Comparison of ENCODE assay signal across 8 cellular contexts in genomic region chr14:21723431-21724045, GRCh38. TPM values are rescaled to one million over a fixed set of nuclear protein-coding genes. Genes with fewer than 3 reads are reported as not detected.
DNase-seq lines count a peak whose midpoint lies in the region; ATAC-seq and TF ChIP-seq lines count a peak whose summit lies in the region.
"Had no signal": no experiment of that assay in that cellular context is flagged by ENCODE, and none has a peak within 500 bp of the region (broad histone marks: within the 10 kb centered on the region; RNA-seq: fewer than 3 reads in every experiment).

No MANE protein-coding gene starts in this region.

- no peak for TF ChIP-seq POLR2A in gastroesophageal sphincter (IDR thresholded peaks at IDR 0.05)

- H3K4me1 ChIP-seq in mucosa of descending colon (ENCODE audit: low read depth) (peaks cover 6% of the 10 kb centered on the region), gastroesophageal sphincter (no peaks in the 10 kb centered on the region)

- peak; percentile 11 for DNase-seq in NCI-H1694 (lab: John Stamatoyannopoulos, UW)
- peak; percentile 12 for DNase-seq in activated T-helper 1 cell treated with anti-CD3 and anti-CD28 coated beads, Interleukin-12 subunit alpha, Interleukin-12 subunit beta, Interleukin-2, Interleukin-4 antibody, amounts not matched to agents 30 ng/mL and 10 ng/mL and 1 ng/mL, durations not matched to agents 14 hours and 24 hours and 36 hours (ENCODE audit: low spot score)
- DNase-seq in mucosa of descending colon = peak; percentile 26 to 53 (median 40)
- DNase-seq in GF-D8 (lab: John Stamatoyannopoulos, UW) = no peak
- no peak for DNase-seq in omental fat pad (ENCODE audit: low spot score)

- H3K4me3 Mint-ChIP-seq in activated T-helper 1 cell treated with anti-CD3 and anti-CD28 coated beads, Interleukin-12 subunit alpha, Interleukin-12 subunit beta, Interleukin-2, Interleukin-4 antibody, amounts not matched to agents 30 ng/mL and 10 ng/mL and 1 ng/mL, durations not matched to agents 14 hours and 24 hours and 36 hours = peak overlapping the region; percentile 67

- H3K9me3 ChIP-seq in mucosa of descending colon (no peaks in the 10 kb centered on the region), gastroesophageal sphincter (no peaks in the 10 kb centered on the region)

- TF ChIP-seq CTCF in GM12874 (IDR thresholded peaks at IDR 0.05; ENCODE audit: insufficient read depth, low read depth, low read length) (peak; percentile 56), mucosa of descending colon (IDR thresholded peaks at IDR 0.05) (no peak), gastroesophageal sphincter (IDR thresholded peaks at IDR 0.05) (no peak), omental fat pad (IDR thresholded peaks at IDR 0.05) (no peak)

- no peak overlapping the region for H3K4me3 ChIP-seq in mucosa of descending colon
- H3K4me3 ChIP-seq in gastroesophageal sphincter = no peak overlapping the region

- WGBS in gastroesophageal sphincter (ENCODE audit: low coverage in 1 of 2), 2 donors = 17% methylated on average over 6 of the region's 14 CpGs; no CpG with 5 or more reads in 1 of the 2 donors

- H3K27me3 ChIP-seq in gastroesophageal sphincter = peaks cover 13% of the 10 kb centered on the region

- intact Hi-C loops in activated T-helper 1 cell treated with anti-CD3 and anti-CD28 coated beads, Interleukin-12 subunit alpha, Interleukin-12 subunit beta, Interleukin-2, Interleukin-4 antibody, amounts not matched to agents 30 ng/mL and 10 ng/mL and 1 ng/mL, durations not matched to agents 14 hours and 24 hours and 36 hours (cut with micrococcal nuclease) = loop anchor here (5.0 kb wide), 1 partner anchor 814 kb away; no protein-coding TSS in a partner anchor
- intact Hi-C loops in mucosa of descending colon (cut with DNase I, micrococcal nuclease) = no loop called here

- H3K36me3 ChIP-seq in mucosa of descending colon (ENCODE audit: low read depth) = no peaks in the 10 kb centered on the region
- H3K36me3 ChIP-seq in gastroesophageal sphincter = no peaks in the 10 kb centered on the region

- no peaks in the 10 kb centered on the region for H3K9me3 Mint-ChIP-seq in activated T-helper 1 cell treated with anti-CD3 and anti-CD28 coated beads, Interleukin-12 subunit alpha, Interleukin-12 subunit beta, Interleukin-2, Interleukin-4 antibody, amounts not matched to agents 30 ng/mL and 10 ng/mL and 1 ng/mL, durations not matched to agents 14 hours and 24 hours and 36 hours

- peak; percentile 86 for ATAC-seq in mucosa of descending colon
- no peak for ATAC-seq in gastroesophageal sphincter
- no peak for ATAC-seq in omental fat pad (ENCODE audit: low FRiP score)

- no peak for TF ChIP-seq EP300 in gastroesophageal sphincter (IDR thresholded peaks at IDR 0.05)

- no peak overlapping the region for H3K27ac ChIP-seq in gastroesophageal sphincter

- H3K27me3 Mint-ChIP-seq in activated T-helper 1 cell treated with anti-CD3 and anti-CD28 coated beads, Interleukin-12 subunit alpha, Interleukin-12 subunit beta, Interleukin-2, Interleukin-4 antibody, amounts not matched to agents 30 ng/mL and 10 ng/mL and 1 ng/mL, durations not matched to agents 14 hours and 24 hours and 36 hours (ENCODE audit: insufficient read depth) = peaks cover 25% of the 10 kb centered on the region

- peak overlapping the region; percentile 42 for H3K27ac Mint-ChIP-seq in activated T-helper 1 cell treated with anti-CD3 and anti-CD28 coated beads, Interleukin-12 subunit alpha, Interleukin-12 subunit beta, Interleukin-2, Interleukin-4 antibody, amounts not matched to agents 30 ng/mL and 10 ng/mL and 1 ng/mL, durations not matched to agents 14 hours and 24 hours and 36 hours

- H3K4me1 Mint-ChIP-seq in activated T-helper 1 cell treated with anti-CD3 and anti-CD28 coated beads, Interleukin-12 subunit alpha, Interleukin-12 subunit beta, Interleukin-2, Interleukin-4 antibody, amounts not matched to agents 30 ng/mL and 10 ng/mL and 1 ng/mL, durations not matched to agents 14 hours and 24 hours and 36 hours (ENCODE audit: low read depth) = no peaks in the 10 kb centered on the region

- H3K36me3 Mint-ChIP-seq in activated T-helper 1 cell treated with anti-CD3 and anti-CD28 coated beads, Interleukin-12 subunit alpha, Interleukin-12 subunit beta, Interleukin-2, Interleukin-4 antibody, amounts not matched to agents 30 ng/mL and 10 ng/mL and 1 ng/mL, durations not matched to agents 14 hours and 24 hours and 36 hours (ENCODE audit: low read depth) = no peaks in the 10 kb centered on the region

RNA-seq across cellular contexts. Expression of gene OR4E1, which starts 49.9 kb away (rescaled TPM):
- not detected in 2 replicates for total RNA-seq in activated T-helper 1 cell treated with anti-CD3 and anti-CD28 coated beads, Interleukin-12 subunit alpha, Interleukin-12 subunit beta, Interleukin-2, Interleukin-4 antibody, amounts not matched to agents 30 ng/mL and 10 ng/mL and 1 ng/mL, durations not matched to agents 14 hours and 24 hours and 36 hours
- total RNA-seq in mucosa of descending colon (not detected), gastroesophageal sphincter (not detected), omental fat pad (not detected)
- total RNA-seq: liver had no signal

Comparison
In these comparisons a context has a peak if more than half of its experiments do, and no peak if none do; other contexts are left out.
1. DNase-seq: peak in NCI-H1694 (single experiment), activated T-helper 1 cell treated with anti-CD3 and anti-CD28 coated beads, Interleukin-12 subunit alpha, Interleukin-12 subunit beta, Interleukin-2, Interleukin-4 antibody, amounts not matched to agents 30 ng/mL and 10 ng/mL and 1 ng/mL, durations not matched to agents 14 hours and 24 hours and 36 hours (single experiment) and mucosa of descending colon (3 of 3); none in GF-D8 (single experiment) and omental fat pad (single experiment).